In the genomic region with DNA sequence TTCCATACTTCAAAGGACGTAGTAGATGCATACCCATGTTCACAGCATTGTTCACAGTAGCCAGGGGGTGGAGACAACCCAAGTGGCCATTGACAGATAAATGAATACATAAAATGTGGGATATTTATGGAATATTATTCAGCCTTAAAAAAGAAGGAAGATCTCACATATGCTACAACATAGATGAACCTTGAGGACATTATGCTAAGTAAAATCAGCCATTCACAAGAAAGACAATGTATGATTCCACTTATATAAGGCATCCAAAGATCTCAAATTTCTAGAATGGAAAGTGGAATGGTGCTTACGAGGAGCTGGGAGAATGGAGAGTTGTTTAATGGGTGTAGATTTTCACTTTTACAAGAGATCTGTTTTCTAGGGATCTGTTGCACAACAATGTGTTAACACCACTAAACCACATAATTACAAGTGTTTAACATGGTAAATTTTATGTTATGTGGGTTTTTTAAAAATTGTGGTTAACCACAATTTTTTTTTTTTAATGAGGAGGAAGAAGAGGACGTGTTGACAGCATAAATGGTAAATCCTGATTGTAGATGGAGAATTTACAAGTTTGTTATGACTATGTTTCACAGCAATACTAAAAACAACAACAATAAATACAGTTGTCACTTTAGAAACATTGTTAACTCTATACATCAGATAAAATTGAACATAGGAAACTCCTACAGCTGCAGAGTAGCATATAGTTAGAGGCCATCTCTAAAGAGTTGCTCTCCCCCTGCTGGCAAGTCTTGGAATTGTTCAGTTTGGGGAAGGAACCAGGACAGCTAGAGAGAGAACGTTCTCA, we compare ENCODE assay signal across 8 cellular contexts. TPM values are rescaled to one million over a fixed set of nuclear protein-coding genes. Genes with fewer than 3 reads are reported as not detected.
A peak's percentile ranks its signal among the peaks of the same experiment; 100 is the strongest.
DNase-seq lines count a peak whose midpoint lies in the region; ATAC-seq and TF ChIP-seq lines count a peak whose summit lies in the region.

No MANE protein-coding gene starts in this region.

- TF ChIP-seq CTCF in GM12872 (IDR thresholded peaks at IDR 0.05; ENCODE audit: insufficient read depth, low read depth, low read length) = peak; percentile 79

- CTCF ChIA-PET in activated naive CD4-positive, alpha-beta T cell treated with anti-CD3 and anti-CD28 coated beads, Interleukin-2, amount 10 ng/mL, durations not matched to agents 7 days and 5 days (lab: Charles Lee) = interaction anchor here (0.6 to 4.5 kb wide), 14 partner anchors 8 to 1025 kb away, joined by 3 to 38 read pairs (median 4); a partner anchor contains a TSS

- ATAC-seq in SK-N-SH treated with all-trans-retinoic acid at 6 μM for 48 hours = peak; percentile 98
- peak; percentile 82 for ATAC-seq in Right ventricle myocardium superior (ENCODE audit: poor library complexity)

- H3K36me3 ChIP-seq in H7 (replicated peaks; ENCODE audit: control insufficient read depth, insufficient read depth, low read length) = peaks cover 10% of the 10 kb centered on the region

- H3K27ac Mint-ChIP-seq in activated naive CD4-positive, alpha-beta T cell treated with anti-CD3 and anti-CD28 coated beads, Interleukin-2, amount 10 ng/mL, durations not matched to agents 7 days and 5 days = peak overlapping the region; percentile 65

- no peaks in the 10 kb centered on the region for H3K9me3 Mint-ChIP-seq in activated naive CD4-positive, alpha-beta T cell treated with anti-CD3 and anti-CD28 coated beads, Interleukin-2, amount 10 ng/mL, durations not matched to agents 7 days and 5 days

- H3K4me3 ChIP-seq in H7 (ENCODE audit: insufficient read depth, low read depth, low read length) = no peak overlapping the region

- intact Hi-C loops in Right ventricle myocardium superior (cut with DNase I) = loop anchor here (5.0 to 10.0 kb wide), 2 partner anchors 125 to 217 kb away; no protein-coding TSS in a partner anchor

- peaks cover 7% of the 10 kb centered on the region for H3K4me1 Mint-ChIP-seq in activated naive CD4-positive, alpha-beta T cell treated with anti-CD3 and anti-CD28 coated beads, Interleukin-2, amount 10 ng/mL, durations not matched to agents 7 days and 5 days

- no peaks in the 10 kb centered on the region for H3K27me3 ChIP-seq in H7 (ENCODE audit: control insufficient read depth, insufficient read depth, low read length)

- no peaks in the 10 kb centered on the region for H3K36me3 Mint-ChIP-seq in activated naive CD4-positive, alpha-beta T cell treated with anti-CD3 and anti-CD28 coated beads, Interleukin-2, amount 10 ng/mL, durations not matched to agents 7 days and 5 days

- H3K27me3 Mint-ChIP-seq in activated naive CD4-positive, alpha-beta T cell treated with anti-CD3 and anti-CD28 coated beads, Interleukin-2, amount 10 ng/mL, durations not matched to agents 7 days and 5 days = peaks cover 5% of the 10 kb centered on the region

- peak; percentile 32 for DNase-seq in H7
- peak; percentile 70 for DNase-seq in LoVo (ENCODE audit: low spot score)
- DNase-seq in activated naive CD4-positive, alpha-beta T cell treated with anti-CD3 and anti-CD28 coated beads, Interleukin-2, amount 10 ng/mL, durations not matched to agents 7 days and 5 days = peak; percentile 80
- peak; percentile 49 for DNase-seq in Right ventricle myocardium superior
- DNase-seq in retina = peak; percentile 33
- no peak for DNase-seq in cerebellar nuclear complex (lab: John Stamatoyannopoulos, UW)

- no peak overlapping the region for H3K4me3 Mint-ChIP-seq in activated naive CD4-positive, alpha-beta T cell treated with anti-CD3 and anti-CD28 coated beads, Interleukin-2, amount 10 ng/mL, durations not matched to agents 7 days and 5 days

TF ChIP-seq in SK-N-SH treated with all-trans-retinoic acid at 6 μM for 48 hours, 23 proteins besides CTCF, POLR2A, EP300 and RAD21:
- TF ChIP-seq ZNF565 (CRISPR knock-in tag; conservative IDR thresholded peaks at IDR 0.05; ENCODE audit: low read depth) = no peak
- TF ChIP-seq, protein P1, sequence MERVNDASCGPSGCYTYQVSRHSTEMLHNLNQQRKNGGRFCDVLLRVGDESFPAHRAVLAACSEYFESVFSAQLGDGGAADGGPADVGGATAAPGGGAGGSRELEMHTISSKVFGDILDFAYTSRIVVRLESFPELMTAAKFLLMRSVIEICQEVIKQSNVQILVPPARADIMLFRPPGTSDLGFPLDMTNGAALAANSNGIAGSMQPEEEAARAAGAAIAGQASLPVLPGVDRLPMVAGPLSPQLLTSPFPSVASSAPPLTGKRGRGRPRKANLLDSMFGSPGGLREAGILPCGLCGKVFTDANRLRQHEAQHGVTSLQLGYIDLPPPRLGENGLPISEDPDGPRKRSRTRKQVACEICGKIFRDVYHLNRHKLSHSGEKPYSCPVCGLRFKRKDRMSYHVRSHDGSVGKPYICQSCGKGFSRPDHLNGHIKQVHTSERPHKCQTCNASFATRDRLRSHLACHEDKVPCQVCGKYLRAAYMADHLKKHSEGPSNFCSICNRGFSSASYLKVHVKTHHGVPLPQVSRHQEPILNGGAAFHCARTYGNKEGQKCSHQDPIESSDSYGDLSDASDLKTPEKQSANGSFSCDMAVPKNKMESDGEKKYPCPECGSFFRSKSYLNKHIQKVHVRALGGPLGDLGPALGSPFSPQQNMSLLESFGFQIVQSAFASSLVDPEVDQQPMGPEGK (CRISPR knock-in tag; IDR thresholded peaks at IDR 0.05; ENCODE audit: borderline replicate concordance) = no peak
- no peak for TF ChIP-seq ISL1 (CRISPR knock-in tag; IDR thresholded peaks at IDR 0.05)
- no peak for TF ChIP-seq ZFP30 (CRISPR knock-in tag; IDR thresholded peaks at IDR 0.05)
- no peak for TF ChIP-seq GLIS3 (CRISPR knock-in tag; IDR thresholded peaks at IDR 0.05)
- no peak for TF ChIP-seq PPARA (CRISPR knock-in tag; IDR thresholded peaks at IDR 0.05; ENCODE audit: borderline replicate concordance)
- no peak for TF ChIP-seq SNAI2 (CRISPR knock-in tag; IDR thresholded peaks at IDR 0.05)
- TF ChIP-seq TCF4 (CRISPR knock-in tag; IDR thresholded peaks at IDR 0.05; ENCODE audit: borderline replicate concordance) = no peak
- TF ChIP-seq ZFP3 (CRISPR knock-in tag; IDR thresholded peaks at IDR 0.05) = no peak
- no peak for TF ChIP-seq BACH2 (CRISPR knock-in tag; IDR thresholded peaks at IDR 0.05; ENCODE audit: borderline replicate concordance)
- no peak for TF ChIP-seq ESRRG (CRISPR knock-in tag; IDR thresholded peaks at IDR 0.05)
- TF ChIP-seq, protein P2, sequence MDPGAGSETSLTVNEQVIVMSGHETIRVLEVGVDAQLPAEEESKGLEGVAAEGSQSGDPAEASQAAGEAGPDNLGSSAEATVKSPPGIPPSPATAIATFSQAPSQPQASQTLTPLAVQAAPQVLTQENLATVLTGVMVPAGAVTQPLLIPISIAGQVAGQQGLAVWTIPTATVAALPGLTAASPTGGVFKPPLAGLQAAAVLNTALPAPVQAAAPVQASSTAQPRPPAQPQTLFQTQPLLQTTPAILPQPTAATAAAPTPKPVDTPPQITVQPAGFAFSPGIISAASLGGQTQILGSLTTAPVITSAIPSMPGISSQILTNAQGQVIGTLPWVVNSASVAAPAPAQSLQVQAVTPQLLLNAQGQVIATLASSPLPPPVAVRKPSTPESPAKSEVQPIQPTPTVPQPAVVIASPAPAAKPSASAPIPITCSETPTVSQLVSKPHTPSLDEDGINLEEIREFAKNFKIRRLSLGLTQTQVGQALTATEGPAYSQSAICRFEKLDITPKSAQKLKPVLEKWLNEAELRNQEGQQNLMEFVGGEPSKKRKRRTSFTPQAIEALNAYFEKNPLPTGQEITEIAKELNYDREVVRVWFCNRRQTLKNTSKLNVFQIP (CRISPR knock-in tag; IDR thresholded peaks at IDR 0.05; ENCODE audit: borderline replicate concordance, low read depth) = no peak

RNA-seq across cellular contexts. Expression of a gene that starts 41.6 kb away (rescaled TPM):
- total RNA-seq in H7 (2014; rRNA removed; shearing (Covaris generic)) = 5.8 and 8.3 TPM in 2 replicates
- total RNA-seq in Right ventricle myocardium superior = 13.9 TPM

Comparison
In these comparisons a context has a peak if more than half of its experiments do, and no peak if none do; other contexts are left out.
1. DNase-seq: peak in H7 (single experiment), LoVo (single experiment), activated naive CD4-positive, alpha-beta T cell treated with anti-CD3 and anti-CD28 coated beads, Interleukin-2, amount 10 ng/mL, durations not matched to agents 7 days and 5 days (single experiment), Right ventricle myocardium superior (single experiment) and retina (single experiment); none in cerebellar nuclear complex (0 of 2).